8 cellular contexts compared by ENCODE assay signal in the genomic region with DNA sequence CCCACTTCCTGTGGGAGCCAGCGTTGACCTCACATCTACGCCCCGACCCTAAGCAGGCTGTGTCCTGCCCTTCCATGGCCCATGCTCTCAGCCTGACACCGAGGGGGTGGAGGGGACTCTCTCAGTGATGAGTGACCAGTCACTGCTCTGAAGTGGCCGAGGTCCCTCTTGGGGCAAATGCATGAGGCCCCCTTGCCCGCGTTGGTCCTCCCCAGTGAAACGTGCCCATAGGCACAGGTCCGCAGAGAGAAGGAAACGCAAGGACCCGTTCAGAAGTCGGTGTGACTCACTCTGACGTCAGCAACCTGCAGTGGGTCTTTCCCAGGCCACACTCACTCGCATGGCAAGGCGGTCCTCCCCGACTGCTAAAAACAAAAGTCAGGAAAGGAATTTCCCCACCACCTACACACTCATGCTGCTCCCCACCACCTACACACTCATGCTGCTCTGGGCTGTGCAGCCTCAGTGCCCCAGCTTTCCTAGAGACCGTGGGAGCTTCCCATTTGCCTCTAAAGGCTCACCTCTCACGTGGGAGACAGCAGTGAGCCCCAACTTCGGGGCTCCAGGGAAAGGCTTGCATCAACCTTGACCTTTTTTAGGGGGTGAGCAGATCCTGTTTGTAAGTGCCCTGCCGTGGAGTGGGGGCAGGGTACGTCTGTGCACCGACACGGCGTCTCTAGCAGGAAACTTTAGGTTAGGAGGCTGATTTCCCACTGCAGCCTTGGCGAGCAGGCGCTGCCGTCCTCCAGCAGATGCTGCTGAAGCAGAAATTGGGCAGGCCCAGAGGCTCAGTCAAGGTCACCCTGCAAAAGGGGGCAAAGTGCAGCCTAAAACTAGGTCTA. TPM values are rescaled to one million over a fixed set of nuclear protein-coding genes. Genes with fewer than 3 reads are reported as not detected.
DNase-seq lines count a peak whose midpoint lies in the region; ATAC-seq and TF ChIP-seq lines count a peak whose summit lies in the region.

No MANE protein-coding gene starts in this region.

- no peaks in the 10 kb centered on the region for H3K9me3 ChIP-seq in MG63

- H3K4me3 Mint-ChIP-seq in Calu3 (ENCODE audit: low read depth, unreplicated experiment) = peak overlapping the region; percentile 32

- peak; percentile 57 for ATAC-seq in GM21717 (IDR thresholded peaks at IDR 0.05; ENCODE audit: unreplicated experiment)

- peak; percentile 78 for DNase-seq in Calu3
- DNase-seq in MG63 = peak; percentile 28
- DNase-seq in activated T-helper 1 cell treated with Interleukin-2 at 50 U/mL for 16 hours (ENCODE audit: low read depth) = peak; percentile 74
- DNase-seq in kidney glomerular epithelial cell (lab: John Stamatoyannopoulos, UW) = peak; percentile 88
- DNase-seq in stimulated activated CD8-positive, alpha-beta memory T cell treated with anti-CD3 and anti-CD28 coated beads, Interleukin-7, amount 100 ng/mL, for 4 hours (ENCODE audit: low read depth in 2 of 2) = peak; percentile 89 to 94
- DNase-seq in NCI-H748 treated with DMSO at 0.1 percent for 48 hours (lab: John Stamatoyannopoulos, UW) = no peak
- DNase-seq in NCI-H1930 (lab: John Stamatoyannopoulos, UW) = no peak

- no peaks in the 10 kb centered on the region for H3K36me3 ChIP-seq in MG63

- TSS peak; percentile 70 for BruUV-seq in Calu3 (replicated peaks; lab: Mats Ljungman, UMichigan)

- peak overlapping the region; percentile 83 for H3K27ac Mint-ChIP-seq in Calu3 (ENCODE audit: unreplicated experiment)

- H3K27me3 Mint-ChIP-seq in Calu3 (ENCODE audit: unreplicated experiment) = no peaks in the 10 kb centered on the region

- H3K4me1 Mint-ChIP-seq in Calu3 (ENCODE audit: low read depth, unreplicated experiment) = peaks cover 8% of the 10 kb centered on the region

- H3K9me3 Mint-ChIP-seq in Calu3 (ENCODE audit: low read depth, unreplicated experiment) = no peaks in the 10 kb centered on the region

- H3K27me3 ChIP-seq in MG63 = no peaks in the 10 kb centered on the region

- no peak overlapping the region for H3K4me3 ChIP-seq in MG63

- peaks cover 8% of the 10 kb centered on the region for H3K36me3 Mint-ChIP-seq in Calu3 (ENCODE audit: insufficient read depth, unreplicated experiment)

- TF ChIP-seq CTCF in Calu3 (IDR thresholded peaks at IDR 0.05; ENCODE audit: unreplicated experiment) = no peak

- CTCF ChIA-PET in Calu3 (lab: Charles Lee) = no interaction called here

- intact Hi-C loops in Calu3 (cut with micrococcal nuclease; ENCODE audit: unreplicated experiment) = no loop called here

RNA-seq across cellular contexts. Expression of gene UBASH3A, which starts 11.4 kb away (rescaled TPM):
- not detected in 2 replicates for total RNA-seq in Calu3 (2022)
- not detected in 2 replicates for total RNA-seq in MG63 (2014; rRNA removed; shearing (Covaris generic); ENCODE audit: low replicate concordance)

RNA-seq across cellular contexts. Expression of gene TMPRSS3, which starts 19.3 kb away (rescaled TPM):
- 10.3 and 14.0 TPM in 2 replicates for total RNA-seq in Calu3 (2022)
- total RNA-seq in MG63 (2014; rRNA removed; shearing (Covaris generic); ENCODE audit: low replicate concordance) = not detected in 2 replicates

RNA-seq across cellular contexts. Expression of gene TFF1, which starts 48.8 kb away (rescaled TPM):
- total RNA-seq in Calu3 (2022) = 0.76 TPM in 1 of 2 replicates, not detected in the other
- not detected in 2 replicates for total RNA-seq in MG63 (2014; rRNA removed; shearing (Covaris generic); ENCODE audit: low replicate concordance)

Comparison
In these comparisons a context has a peak if more than half of its experiments do, and no peak if none do; other contexts are left out.
1. DNase-seq: peak in Calu3 (single experiment), MG63 (single experiment), activated T-helper 1 cell treated with Interleukin-2 at 50 U/mL for 16 hours (single experiment), kidney glomerular epithelial cell (single experiment) and stimulated activated CD8-positive, alpha-beta memory T cell treated with anti-CD3 and anti-CD28 coated beads, Interleukin-7, amount 100 ng/mL, for 4 hours (2 of 2); none in NCI-H748 treated with DMSO at 0.1 percent for 48 hours (single experiment) and NCI-H1930 (0 of 2).
2. RNA of gene TMPRSS3, which starts 19.3 kb away (total RNA-seq): 10.3 to 14.0 TPM in Calu3; not detected in MG63; every median in the first group is over 10 times any median in the second.